31 cellular contexts compared by ENCODE assay signal in the genomic region with DNA sequence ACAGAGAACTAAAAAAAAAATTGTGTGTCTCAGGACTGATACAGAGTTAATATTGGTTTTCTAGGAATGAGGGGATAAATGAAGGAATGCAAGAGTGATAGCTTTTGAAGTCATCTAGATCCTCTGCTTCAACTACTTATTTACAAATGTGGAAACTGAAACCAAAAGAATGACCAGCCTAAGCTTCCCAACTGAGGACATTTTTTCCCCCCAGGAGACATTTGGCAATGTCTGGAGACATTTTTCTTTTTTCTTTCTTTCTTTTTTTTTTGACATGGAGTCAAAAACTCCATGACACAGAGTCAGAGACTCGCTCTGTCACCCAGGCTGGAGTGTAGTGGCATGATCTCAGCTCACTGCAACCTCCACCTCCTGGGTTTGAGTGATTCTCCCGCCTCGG. TPM values are rescaled to one million over a fixed set of nuclear protein-coding genes. Genes with fewer than 3 reads are reported as not detected.
"Had no signal": no experiment of that assay in that cellular context is flagged by ENCODE, and none has a peak within 500 bp of the region (broad histone marks: within the 10 kb centered on the region; RNA-seq: fewer than 3 reads in every experiment).

No MANE protein-coding gene starts in this region.

- H3K27me3 ChIP-seq: ascending aorta, Peyer's patch, SJSA1 had no signal

- H3K9me3 ChIP-seq: ascending aorta, Peyer's patch, SJSA1, SK-N-SH had no signal

- H3K36me3 ChIP-seq: ascending aorta, Peyer's patch, SJSA1 had no signal

- ATAC-seq: activated T-cell treated with anti-CD3 and anti-CD28 coated beads, Interleukin-2, amount 50 U/mL, for 4 hours; PC-3 had no signal

- H3K4me1 ChIP-seq: ascending aorta, Peyer's patch, SJSA1 had no signal

- H3K4me3 ChIP-seq: ascending aorta, Peyer's patch, SJSA1 had no signal

- DNase-seq: activated B cell treated with CpG ODN at 0.5 μM for 24 hours; activated CD4-positive, alpha-beta memory T cell treated with anti-CD3 and anti-CD28 coated beads for 36 hours; activated CD4-positive, alpha-beta T cell treated with anti-CD3 and anti-CD28 coated beads for 4 hours; activated CD4-positive, alpha-beta T cell treated with anti-CD3 and anti-CD28 coated beads, Interleukin-2, amount 50 U/mL, for 1 hour; activated CD4-positive, CD25-positive, alpha-beta regulatory T cell treated with anti-CD3 and anti-CD28 coated beads, Interleukin-2, amount 50 U/mL, for 72 hours; activated CD8-positive, alpha-beta memory T cell treated with anti-CD3 and anti-CD28 coated beads, Interleukin-2, amount 50 U/mL, for 4 hours; activated naive CD4-positive, alpha-beta T cell; activated naive CD4-positive, alpha-beta T cell treated with anti-CD3 and anti-CD28 coated beads, Interleukin-2, amount 50 U/mL, for 16 hours; activated naive CD8-positive, alpha-beta T cell treated with anti-CD3 and anti-CD28 coated beads for 36 hours; activated T-cell treated with anti-CD3 and anti-CD28 coated beads for 4 hours; activated T-cell treated with anti-CD3 and anti-CD28 coated beads, Interleukin-2, amount 50 U/mL, for 4 hours; amygdala; caudate nucleus; MM.1S; MV-4-11; NCI-H1694 treated with DMSO at 0.1 percent for 48 hours; NCI-H524 treated with DMSO at 0.1 percent for 48 hours; PC-3; Peyer's patch; RPMI8226; SHP77 treated with DMSO at 0.1 percent for 48 hours; SK-N-SH; T-helper 9 cell had no signal

- H3K9me2 ChIP-seq: SK-N-SH had no signal

- H3K4me2 ChIP-seq: KMS-11, SK-N-SH had no signal

- H3K9ac ChIP-seq: KMS-11, SK-N-SH had no signal

- H3K27ac ChIP-seq: ascending aorta, KMS-11, Peyer's patch, SJSA1, VCaP had no signal

RNA-seq across cellular contexts. Expression of a gene that starts 15.3 kb away (rescaled TPM):
- total RNA-seq: activated B cell treated with CpG ODN at 0.5 μM for 24 hours; activated CD4-positive, alpha-beta memory T cell treated with anti-CD3 and anti-CD28 coated beads for 36 hours; activated naive CD8-positive, alpha-beta T cell treated with anti-CD3 and anti-CD28 coated beads for 36 hours; activated T-helper 1 cell treated with anti-CD3 and anti-CD28 coated beads, Interleukin-12 subunit alpha, Interleukin-12 subunit beta, Interleukin-2, Interleukin-4 antibody, amounts not matched to agents 30 ng/mL and 10 ng/mL and 1 ng/mL, durations not matched to agents 14 hours and 24 hours and 36 hours; bronchial epithelial cell; LHCN-M2; NCI-H460; PC-3; Peyer's patch; SJSA1 had no signal
